1 cellular context compared by ENCODE assay signal in the genomic region with DNA sequence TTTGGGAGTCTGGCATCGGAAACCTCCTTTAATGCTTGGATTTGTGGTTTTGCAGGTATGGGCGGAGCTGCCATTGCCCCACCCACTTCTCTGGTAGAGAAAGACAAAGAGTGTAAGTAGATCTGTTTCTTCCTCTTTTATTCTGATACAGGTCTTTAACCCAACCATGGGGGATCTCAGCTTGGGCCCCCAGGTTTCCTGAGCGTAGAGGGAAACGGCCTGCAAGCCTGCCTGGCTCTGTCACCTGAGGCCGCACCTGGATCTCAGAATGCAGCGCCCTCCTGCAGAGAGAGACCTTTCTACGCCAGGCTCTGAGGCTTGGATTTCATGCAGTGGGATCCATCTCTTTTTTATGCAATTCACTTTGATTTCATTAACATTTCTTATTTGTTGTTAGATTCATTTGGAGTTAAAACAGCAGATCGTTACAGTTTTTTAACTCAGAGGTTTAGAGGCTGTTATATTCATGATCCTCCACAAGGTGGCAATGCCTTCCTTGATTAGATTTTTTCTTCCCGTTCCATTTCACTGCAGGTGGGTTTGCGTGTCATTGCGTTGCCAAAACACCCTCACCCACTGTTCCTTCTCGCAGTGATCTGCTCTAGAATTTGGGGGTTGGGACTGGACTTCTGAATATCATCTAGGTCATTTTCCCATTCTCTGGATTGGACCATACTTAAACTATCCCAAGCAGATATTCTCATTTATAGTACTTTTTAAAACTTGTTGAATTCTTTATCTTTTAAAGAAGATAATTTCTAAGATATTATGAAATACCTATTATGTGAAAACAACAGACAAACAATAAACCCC.
TF ChIP-seq lines count a peak whose summit lies in the region.

No MANE protein-coding gene starts in this region.

TF ChIP-seq in HEK293, 187 proteins besides CTCF, POLR2A, EP300 and RAD21 (continued from another document):
- TF ChIP-seq, protein P1, sequence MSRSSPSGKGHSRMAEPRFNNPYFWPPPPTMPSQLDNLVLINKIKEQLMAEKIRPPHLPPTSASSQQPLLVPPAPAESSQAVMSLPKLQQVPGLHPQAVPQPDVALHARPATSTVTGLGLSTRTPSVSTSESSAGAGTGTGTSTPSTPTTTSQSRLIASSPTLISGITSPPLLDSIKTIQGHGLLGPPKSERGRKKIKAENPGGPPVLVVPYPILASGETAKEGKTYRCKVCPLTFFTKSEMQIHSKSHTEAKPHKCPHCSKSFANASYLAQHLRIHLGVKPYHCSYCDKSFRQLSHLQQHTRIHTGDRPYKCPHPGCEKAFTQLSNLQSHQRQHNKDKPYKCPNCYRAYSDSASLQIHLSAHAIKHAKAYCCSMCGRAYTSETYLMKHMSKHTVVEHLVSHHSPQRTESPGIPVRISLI (tag by site-specific recombination; IDR thresholded peaks at IDR 0.05) = peak; percentile 66; the same call in 1 of the 2 replicates
- TF ChIP-seq ZNF654 (tag by site-specific recombination; IDR thresholded peaks at IDR 0.05; ENCODE audit: low read depth) (peak; percentile 89), ZIC2 (tag by site-specific recombination; IDR thresholded peaks at IDR 0.05) (0 out of 2 replicates have a peak, but pooled peaks have one; percentile 17)
